In genomic region chr11:69888671-69889076, GRCh38 we compare ENCODE assay signal across 8 cellular contexts.
A peak's percentile ranks its signal among the peaks of the same experiment; 100 is the strongest.
DNase-seq lines count a peak whose midpoint lies in the region; ATAC-seq and TF ChIP-seq lines count a peak whose summit lies in the region.

No MANE protein-coding gene starts in this region.

- no peaks in the 10 kb centered on the region for H4K20me1 ChIP-seq in GM23338 (replicated peaks; ENCODE audit: insufficient read depth)

- POLR2A ChIA-PET in activated CD8-positive, alpha-beta T cell treated with anti-CD3 and anti-CD28 coated beads, Interleukin-2, amount 10 ng/mL, durations not matched to agents 7 days and 5 days (lab: Charles Lee): no interaction called here

- H3K4me2 ChIP-seq in GM23338: peak overlapping the region; percentile 74; the same call in 1 of the 2 replicates

- H3F3A ChIP-seq in GM23338 (replicated peaks; ENCODE audit: low read depth): no peaks in the 10 kb centered on the region

- H2AFZ ChIP-seq in GM23338: no peak overlapping the region

- H3K9me3 Mint-ChIP-seq in GM23338: no peaks in the 10 kb centered on the region
- no peaks in the 10 kb centered on the region for H3K9me3 Mint-ChIP-seq in activated CD8-positive, alpha-beta T cell treated with anti-CD3 and anti-CD28 coated beads, Interleukin-2, amount 10 ng/mL, durations not matched to agents 7 days and 5 days (ENCODE audit: insufficient read depth)
- no peaks in the 10 kb centered on the region for H3K9me3 Mint-ChIP-seq in effector memory CD8-positive, alpha-beta T cell

- no peaks in the 10 kb centered on the region for H3K9me2 ChIP-seq in GM23338 (ENCODE audit: insufficient read depth)

- H3K27me3 ChIP-seq in GM23338 (ENCODE audit: insufficient read depth): peaks cover 11% of the 10 kb centered on the region; the same call in 1 of the 2 replicates

- no peaks in the 10 kb centered on the region for H3K36me3 ChIP-seq in GM23338 (ENCODE audit: insufficient read depth)

- no peak overlapping the region for H3K27ac ChIP-seq in GM23338 (ENCODE audit: low read depth)

- H3K4me1 Mint-ChIP-seq in GM23338: peaks cover 32% of the 10 kb centered on the region
- no peaks in the 10 kb centered on the region for H3K4me1 Mint-ChIP-seq in activated CD8-positive, alpha-beta T cell treated with anti-CD3 and anti-CD28 coated beads, Interleukin-2, amount 10 ng/mL, durations not matched to agents 7 days and 5 days (ENCODE audit: low read depth)
- H3K4me1 Mint-ChIP-seq in effector memory CD8-positive, alpha-beta T cell (ENCODE audit: low read depth in 2 of 2): peaks cover 4 to 7% of the 10 kb centered on the region in 2 donors

- peaks cover 8% of the 10 kb centered on the region for H3K4me1 ChIP-seq in GM23338 (ENCODE audit: insufficient read depth)

- H3K4me3 ChIP-seq in GM23338: no peak overlapping the region

- H3K27ac Mint-ChIP-seq in GM23338: no peak overlapping the region
- no peak overlapping the region for H3K27ac Mint-ChIP-seq in activated CD8-positive, alpha-beta T cell treated with anti-CD3 and anti-CD28 coated beads, Interleukin-2, amount 10 ng/mL, durations not matched to agents 7 days and 5 days
- H3K27ac Mint-ChIP-seq in effector memory CD8-positive, alpha-beta T cell: no peak overlapping the region

- no peaks in the 10 kb centered on the region for H3K36me3 Mint-ChIP-seq in GM23338 (ENCODE audit: low read depth)
- no peaks in the 10 kb centered on the region for H3K36me3 Mint-ChIP-seq in activated CD8-positive, alpha-beta T cell treated with anti-CD3 and anti-CD28 coated beads, Interleukin-2, amount 10 ng/mL, durations not matched to agents 7 days and 5 days (ENCODE audit: low read depth)
- no peaks in the 10 kb centered on the region for H3K36me3 Mint-ChIP-seq in effector memory CD8-positive, alpha-beta T cell (ENCODE audit: insufficient read depth)

- H3K27me3 Mint-ChIP-seq in GM23338 (ENCODE audit: insufficient read depth, low read depth, poor library complexity): peaks cover 35% of the 10 kb centered on the region
- peaks cover 11% of the 10 kb centered on the region for H3K27me3 Mint-ChIP-seq in activated CD8-positive, alpha-beta T cell treated with anti-CD3 and anti-CD28 coated beads, Interleukin-2, amount 10 ng/mL, durations not matched to agents 7 days and 5 days (ENCODE audit: low read depth)
- peaks cover 28 to 82% of the 10 kb centered on the region in 2 donors for H3K27me3 Mint-ChIP-seq in effector memory CD8-positive, alpha-beta T cell

- peak; percentile 87 for DNase-seq in AG20443 (ENCODE audit: low spot score)
- DNase-seq in GM23338 (ENCODE audit: low spot score): peak; percentile 94
- peak; percentile 36 for DNase-seq in NCI-H526 treated with DMSO at 0.1 percent for 48 hours (lab: John Stamatoyannopoulos, UW)
- peak; percentile 78 for DNase-seq in activated CD8-positive, alpha-beta T cell treated with anti-CD3 and anti-CD28 coated beads, Interleukin-2, amount 10 ng/mL, durations not matched to agents 7 days and 5 days
- DNase-seq in effector memory CD8-positive, alpha-beta T cell: peak; percentile 56 to 67 (median 66)
- peak; percentile 13 for DNase-seq in midbrain (lab: John Stamatoyannopoulos, UW)
- DNase-seq in stimulated activated CD8-positive, alpha-beta memory T cell treated with anti-CD3 and anti-CD28 coated beads, Interleukin-7, amount 100 ng/mL, for 24 hours (ENCODE audit: low read depth): peak; percentile 58
- no peak for DNase-seq in middle frontal gyrus (ENCODE audit: extremely low spot score, low spot score)

- peak; percentile 67 for ATAC-seq in GM23338
- peak; percentile 76 for ATAC-seq in activated CD8-positive, alpha-beta T cell treated with anti-CD3 and anti-CD28 coated beads, Interleukin-2, amount 10 ng/mL, durations not matched to agents 7 days and 5 days
- peak; percentile 49 for ATAC-seq in effector memory CD8-positive, alpha-beta T cell (replicated peaks)

- peak overlapping the region; percentile 16; the same call in 1 of the 3 replicates for H3K4me3 Mint-ChIP-seq in GM23338
- no peak overlapping the region for H3K4me3 Mint-ChIP-seq in activated CD8-positive, alpha-beta T cell treated with anti-CD3 and anti-CD28 coated beads, Interleukin-2, amount 10 ng/mL, durations not matched to agents 7 days and 5 days
- H3K4me3 Mint-ChIP-seq in effector memory CD8-positive, alpha-beta T cell: no peak overlapping the region

- TF ChIP-seq CTCF in GM23338 (conservative IDR thresholded peaks at IDR 0.05; ENCODE audit: low read depth in 2 of 2): peak; percentile 97 to 98

- no peaks in the 10 kb centered on the region for H3K79me2 ChIP-seq in GM23338 (replicated peaks; ENCODE audit: insufficient read depth)

- CTCF ChIA-PET in activated CD8-positive, alpha-beta T cell treated with anti-CD3 and anti-CD28 coated beads, Interleukin-2, amount 10 ng/mL, durations not matched to agents 7 days and 5 days (lab: Charles Lee): interaction anchor here (0.7 to 1.1 kb wide), 2 partner anchors 15 to 157 kb away, joined by 3 read pairs; no protein-coding TSS in a partner anchor

TF ChIP-seq in GM23338, 12 proteins besides CTCF, POLR2A, EP300 and RAD21 (continues in another document):
- TF ChIP-seq ZNF462 (CRISPR knock-in tag; IDR thresholded peaks at IDR 0.05) (no peak), ZNF331 (CRISPR knock-in tag; IDR thresholded peaks at IDR 0.05; ENCODE audit: low read depth) (no peak), STAT1 (IDR thresholded peaks at IDR 0.05; ENCODE audit: unreplicated experiment) (no peak), NANOG (IDR thresholded peaks at IDR 0.05; ENCODE audit: borderline replicate concordance) (no peak), ETS1 (IDR thresholded peaks at IDR 0.05) (no peak)
